ENCODE assay signal across 8 cellular contexts in genomic region chr7:150978136-150978789, GRCh38. TPM values are rescaled to one million over a fixed set of nuclear protein-coding genes. Genes with fewer than 3 reads are reported as not detected.
DNase-seq lines count a peak whose midpoint lies in the region; ATAC-seq, FAIRE-seq and TF ChIP-seq lines count a peak whose summit lies in the region.

A gene with protein sequence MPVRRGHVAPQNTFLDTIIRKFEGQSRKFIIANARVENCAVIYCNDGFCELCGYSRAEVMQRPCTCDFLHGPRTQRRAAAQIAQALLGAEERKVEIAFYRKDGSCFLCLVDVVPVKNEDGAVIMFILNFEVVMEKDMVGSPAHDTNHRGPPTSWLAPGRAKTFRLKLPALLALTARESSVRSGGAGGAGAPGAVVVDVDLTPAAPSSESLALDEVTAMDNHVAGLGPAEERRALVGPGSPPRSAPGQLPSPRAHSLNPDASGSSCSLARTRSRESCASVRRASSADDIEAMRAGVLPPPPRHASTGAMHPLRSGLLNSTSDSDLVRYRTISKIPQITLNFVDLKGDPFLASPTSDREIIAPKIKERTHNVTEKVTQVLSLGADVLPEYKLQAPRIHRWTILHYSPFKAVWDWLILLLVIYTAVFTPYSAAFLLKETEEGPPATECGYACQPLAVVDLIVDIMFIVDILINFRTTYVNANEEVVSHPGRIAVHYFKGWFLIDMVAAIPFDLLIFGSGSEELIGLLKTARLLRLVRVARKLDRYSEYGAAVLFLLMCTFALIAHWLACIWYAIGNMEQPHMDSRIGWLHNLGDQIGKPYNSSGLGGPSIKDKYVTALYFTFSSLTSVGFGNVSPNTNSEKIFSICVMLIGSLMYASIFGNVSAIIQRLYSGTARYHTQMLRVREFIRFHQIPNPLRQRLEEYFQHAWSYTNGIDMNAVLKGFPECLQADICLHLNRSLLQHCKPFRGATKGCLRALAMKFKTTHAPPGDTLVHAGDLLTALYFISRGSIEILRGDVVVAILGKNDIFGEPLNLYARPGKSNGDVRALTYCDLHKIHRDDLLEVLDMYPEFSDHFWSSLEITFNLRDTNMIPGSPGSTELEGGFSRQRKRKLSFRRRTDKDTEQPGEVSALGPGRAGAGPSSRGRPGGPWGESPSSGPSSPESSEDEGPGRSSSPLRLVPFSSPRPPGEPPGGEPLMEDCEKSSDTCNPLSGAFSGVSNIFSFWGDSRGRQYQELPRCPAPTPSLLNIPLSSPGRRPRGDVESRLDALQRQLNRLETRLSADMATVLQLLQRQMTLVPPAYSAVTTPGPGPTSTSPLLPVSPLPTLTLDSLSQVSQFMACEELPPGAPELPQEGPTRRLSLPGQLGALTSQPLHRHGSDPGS (minus strand): TSS chr7:150978321. CDS start chr7:150977913, 408 bp downstream.

- H3K4me3 ChIP-seq in astrocyte (ENCODE audit: insufficient read depth, low read depth, low read length) (peak within 1 kb of the TSS; percentile 46), suprapubic skin (peak within 1 kb of the TSS; percentile 42)

- H3K9me3 Mint-ChIP-seq in astrocyte (ENCODE audit: unreplicated experiment), result no peaks in the 10 kb centered on the region

- H3K27me3 ChIP-seq in astrocyte (ENCODE audit: insufficient read depth, low read length) (peaks cover 59% of the 10 kb centered on the region), suprapubic skin (peaks cover 91% of the 10 kb centered on the region)

- H4K20me1 ChIP-seq in astrocyte (ENCODE audit: insufficient read depth, low read length), result peaks cover 8% of the 10 kb centered on the region

- H3K27ac ChIP-seq in astrocyte (ENCODE audit: low read depth, low read length) (no peak within 1 kb of the TSS), suprapubic skin (no peak within 1 kb of the TSS)

- no peaks in the 10 kb centered on the region for H3K79me2 ChIP-seq in astrocyte (ENCODE audit: insufficient read depth, low read length)

- H3K36me3 Mint-ChIP-seq in astrocyte (ENCODE audit: low read depth, unreplicated experiment), result no peaks in the 10 kb centered on the region

- WGBS in suprapubic skin, result 1% methylated on average over 16 of the region's 78 CpGs

- H3K4me1 ChIP-seq in astrocyte (ENCODE audit: insufficient read depth, low read length), result peaks cover 5% of the 10 kb centered on the region
- H3K4me1 ChIP-seq in suprapubic skin, result peaks cover 41% of the 10 kb centered on the region

- no peak within 1 kb of the TSS for H3K27ac Mint-ChIP-seq in astrocyte (ENCODE audit: unreplicated experiment)

- peak within 1 kb of the TSS; percentile 79 for H3K4me2 ChIP-seq in astrocyte (ENCODE audit: low read length)

- no peak within 1 kb of the TSS for H3K9ac ChIP-seq in astrocyte (ENCODE audit: low read length)

- H3K4me3 Mint-ChIP-seq in astrocyte (ENCODE audit: unreplicated experiment), result peak within 1 kb of the TSS; percentile 82

- TF ChIP-seq CTCF in astrocyte (IDR thresholded peaks at IDR 0.05; ENCODE audit: insufficient read depth, low read depth, low read length) (no peak), suprapubic skin (IDR thresholded peaks at IDR 0.05) (no peak)

- H3K9me3 ChIP-seq in astrocyte (ENCODE audit: insufficient read depth, low read depth, low read length), result no peaks in the 10 kb centered on the region
- no peaks in the 10 kb centered on the region for H3K9me3 ChIP-seq in suprapubic skin

- peak; percentile 55 for DNase-seq in stimulated activated CD4-positive, alpha-beta T cell treated with anti-CD3 and anti-CD28 coated beads, Interleukin-15, amount 100 ng/mL, for 24 hours
- no peak for DNase-seq in stimulated activated CD4-positive, alpha-beta T cell treated with anti-CD3 and anti-CD28 coated beads, Interleukin-4, amount 100 ng/mL, for 24 hours
- peak; percentile 72 for DNase-seq in NCI-H526 treated with DMSO at 0.1 percent for 48 hours (lab: John Stamatoyannopoulos, UW)
- DNase-seq in astrocyte (ENCODE audit: low read depth), result no peak
- peak; percentile 90 for DNase-seq in iPS-NIHi7 (ENCODE audit: extremely low spot score)
- DNase-seq in suprapubic skin (ENCODE audit: low spot score in 2 of 2), result no peak
- no peak for DNase-seq in pons (ENCODE audit: low spot score)

- H3K36me3 ChIP-seq in astrocyte (ENCODE audit: insufficient read depth, low read length) (no peaks in the 10 kb centered on the region), suprapubic skin (no peaks in the 10 kb centered on the region)

- peaks cover 12% of the 10 kb centered on the region for H3K4me1 Mint-ChIP-seq in astrocyte (ENCODE audit: low read depth, unreplicated experiment)

- FAIRE-seq in astrocyte (lab: Jason Lieb, UNC), result no peak

- TF ChIP-seq EP300 in suprapubic skin (IDR thresholded peaks at IDR 0.05), result no peak

- H3K27me3 Mint-ChIP-seq in astrocyte (ENCODE audit: low read depth, unreplicated experiment), result peaks cover 43% of the 10 kb centered on the region

- no peak for TF ChIP-seq POLR2A in suprapubic skin (IDR thresholded peaks at IDR 0.05)

- ATAC-seq in GM19395 (IDR thresholded peaks at IDR 0.05; ENCODE audit: unreplicated experiment), result no peak

- H2AFZ ChIP-seq in astrocyte (ENCODE audit: low read depth, low read length), result peak within 1 kb of the TSS; percentile 10

RNA-seq across cellular contexts. Expression of the gene that starts here (rescaled TPM):
- total RNA-seq in astrocyte, result 4.5 and 4.6 TPM in 2 replicates
- under 1 TPM in 1 of 4 donors, not detected in 3; 0.70 TPM for total RNA-seq in suprapubic skin

Comparison
In these comparisons a context has a peak if more than half of its experiments do, and no peak if none do; other contexts are left out.
1. DNase-seq: peak in stimulated activated CD4-positive, alpha-beta T cell treated with anti-CD3 and anti-CD28 coated beads, Interleukin-15, amount 100 ng/mL, for 24 hours (single experiment), NCI-H526 treated with DMSO at 0.1 percent for 48 hours (single experiment) and iPS-NIHi7 (single experiment); none in stimulated activated CD4-positive, alpha-beta T cell treated with anti-CD3 and anti-CD28 coated beads, Interleukin-4, amount 100 ng/mL, for 24 hours (single experiment), astrocyte (single experiment), suprapubic skin (0 of 2) and pons (single experiment).